Comparison of ENCODE assay signal across 8 cellular contexts in genomic region chr3:127455541-127456450, GRCh38.
DNase-seq lines count a peak whose midpoint lies in the region; ATAC-seq and TF ChIP-seq lines count a peak whose summit lies in the region.

No MANE protein-coding gene starts in this region.

- H3K36me3 ChIP-seq in neuron (ENCODE audit: insufficient read depth, low read length) (no peaks in the 10 kb centered on the region), upper lobe of right lung (no peaks in the 10 kb centered on the region)

- H3K27me3 Mint-ChIP-seq in activated naive CD4-positive, alpha-beta T cell treated with anti-CD3 and anti-CD28 coated beads, Interleukin-2, amount 10 ng/mL, durations not matched to agents 7 days and 5 days = peaks cover 73% of the 10 kb centered on the region

- CTCF ChIA-PET in activated naive CD4-positive, alpha-beta T cell treated with anti-CD3 and anti-CD28 coated beads, Interleukin-2, amount 10 ng/mL, durations not matched to agents 7 days and 5 days (lab: Charles Lee) = interaction anchor here (0.8 to 1.6 kb wide), 6 partner anchors 9 to 933 kb away, joined by 3 to 5 read pairs (median 3); no protein-coding TSS in a partner anchor

- H3K27ac ChIP-seq in upper lobe of right lung = no peak overlapping the region

- H3K9me3 ChIP-seq in neuron (ENCODE audit: low read length) (no peaks in the 10 kb centered on the region), upper lobe of right lung (no peaks in the 10 kb centered on the region)

- H3K27ac Mint-ChIP-seq in activated naive CD4-positive, alpha-beta T cell treated with anti-CD3 and anti-CD28 coated beads, Interleukin-2, amount 10 ng/mL, durations not matched to agents 7 days and 5 days = no peak overlapping the region

- H3K9me3 Mint-ChIP-seq in activated naive CD4-positive, alpha-beta T cell treated with anti-CD3 and anti-CD28 coated beads, Interleukin-2, amount 10 ng/mL, durations not matched to agents 7 days and 5 days = no peaks in the 10 kb centered on the region

- no peaks in the 10 kb centered on the region for H3K36me3 Mint-ChIP-seq in activated naive CD4-positive, alpha-beta T cell treated with anti-CD3 and anti-CD28 coated beads, Interleukin-2, amount 10 ng/mL, durations not matched to agents 7 days and 5 days

- H3K4me3 Mint-ChIP-seq in activated naive CD4-positive, alpha-beta T cell treated with anti-CD3 and anti-CD28 coated beads, Interleukin-2, amount 10 ng/mL, durations not matched to agents 7 days and 5 days = no peak overlapping the region

- intact Hi-C loops in upper lobe of right lung (cut with DNase I) = no loop called here

- peaks cover 32% of the 10 kb centered on the region for H3K4me1 ChIP-seq in neuron (ENCODE audit: insufficient read depth, low read length)
- H3K4me1 ChIP-seq in upper lobe of right lung = peaks cover 20% of the 10 kb centered on the region

- no peak overlapping the region for H2AFZ ChIP-seq in neuron (ENCODE audit: low read depth, low read length)

- peak; percentile 90 for TF ChIP-seq CTCF in upper lobe of right lung (IDR thresholded peaks at IDR 0.05)

- H3K4me3 ChIP-seq in neuron (ENCODE audit: low read length) = peak overlapping the region; percentile 14
- peak overlapping the region; percentile 9 for H3K4me3 ChIP-seq in upper lobe of right lung

- H3K4me1 Mint-ChIP-seq in activated naive CD4-positive, alpha-beta T cell treated with anti-CD3 and anti-CD28 coated beads, Interleukin-2, amount 10 ng/mL, durations not matched to agents 7 days and 5 days = peaks cover 2% of the 10 kb centered on the region

- peak; percentile 91 for ATAC-seq in upper lobe of right lung

- DNase-seq in C1 segment of cervical spinal cord (lab: John Stamatoyannopoulos, UW) (peak in 13 of 14 donors; percentile 22 to 84 (median 36)), GM19240 (ENCODE audit: insufficient read length, low spot score) (peak; percentile 69), HUDEP-2 (lab: John Stamatoyannopoulos, UW; ENCODE audit: unreplicated experiment in 76 of 76) (peak in 52 of 76 experiments; percentile 4 to 70 (median 36)), NOMO-1 treated with dmso at 0.1 percent for 144 hours (lab: John Stamatoyannopoulos, UW; ENCODE audit: unreplicated experiment) (peak; percentile 12), globus pallidus (ENCODE audit: low spot score) (peak; percentile 51), upper lobe of right lung (peak; percentile 83)
- DNase-seq in activated naive CD4-positive, alpha-beta T cell treated with anti-CD3 and anti-CD28 coated beads, Interleukin-2, amount 10 ng/mL, durations not matched to agents 7 days and 5 days = peak; percentile 60

- H3K27me3 ChIP-seq in neuron (ENCODE audit: insufficient read depth, low read length) (peaks cover 10% of the 10 kb centered on the region), upper lobe of right lung (peaks cover 24% of the 10 kb centered on the region)

Comparison
In these comparisons a context has a peak if more than half of its experiments do, and no peak if none do; other contexts are left out.
1. DNase-seq: peak in every context shown above with its lines; median percentile 83 in upper lobe of right lung; 69 in GM19240; 60 in activated naive CD4-positive, alpha-beta T cell treated with anti-CD3 and anti-CD28 coated beads, Interleukin-2, amount 10 ng/mL, durations not matched to agents 7 days and 5 days; 51 in globus pallidus; 36 in HUDEP-2; 36 in C1 segment of cervical spinal cord; 12 in NOMO-1 treated with dmso at 0.1 percent for 144 hours.